21 cellular contexts compared by ENCODE assay signal in the genomic region with DNA sequence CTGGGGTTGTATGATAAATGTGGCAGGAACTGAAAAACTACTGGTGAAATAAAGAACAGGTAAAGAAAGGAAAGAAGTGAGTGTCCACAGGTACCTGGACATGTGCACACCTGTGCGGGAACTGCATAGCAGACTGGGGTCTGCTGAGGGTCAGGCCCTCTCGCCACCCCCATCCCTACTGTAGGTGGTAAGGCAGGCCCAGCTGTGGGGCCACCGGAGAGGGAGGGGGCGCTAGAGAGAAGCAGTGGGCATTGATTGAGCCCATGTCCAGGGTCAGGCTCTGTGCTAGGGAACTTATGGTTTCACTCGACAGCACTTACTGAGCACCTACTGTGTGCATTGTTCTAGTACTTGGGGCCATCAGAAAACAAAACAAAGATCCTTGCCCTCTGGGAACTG.
DNase-seq lines count a peak whose midpoint lies in the region; ATAC-seq, FAIRE-seq and TF ChIP-seq lines count a peak whose summit lies in the region.
"Had no signal": no experiment of that assay in that cellular context is flagged by ENCODE, and none has a peak within 500 bp of the region (broad histone marks: within the 10 kb centered on the region; RNA-seq: fewer than 3 reads in every experiment).

No MANE protein-coding gene starts in this region.

- H3K4me1 Mint-ChIP-seq in natural killer cell, result no peaks in the 10 kb centered on the region
- peaks cover 0 to 3% of the 10 kb centered on the region in 2 donors for H3K4me1 Mint-ChIP-seq in natural killer cell treated with Interleukin-12 subunit alpha and Interleukin-12 subunit beta and Interleukin-15 and Interleukin-18, amount 100 ng/mL, for 72 hours (ENCODE audit: low read depth in 2 of 2)
- H3K4me1 Mint-ChIP-seq in activated naive CD4-positive, alpha-beta T cell treated with anti-CD3 and anti-CD28 coated beads for 36 hours (ENCODE audit: low read depth), result no peaks in the 10 kb centered on the region
- H3K4me1 Mint-ChIP-seq: mesothelial cell of epicardium had no signal

- H4K20me1 ChIP-seq in SU-DHL-6 (ENCODE audit: low read depth, low read length), result no peaks in the 10 kb centered on the region

- H3K27ac ChIP-seq in SU-DHL-6 (ENCODE audit: low read depth, low read length) (no peak overlapping the region), kidney (ENCODE audit: low read depth in 2 of 2, low read length in 2 of 2) (no peak overlapping the region)
- H3K27ac ChIP-seq: epithelial cell of prostate, vagina had no signal

- no peaks in the 10 kb centered on the region for H3K36me3 ChIP-seq in SU-DHL-6 (ENCODE audit: low read length)
- no peaks in the 10 kb centered on the region for H3K36me3 ChIP-seq in kidney (ENCODE audit: control insufficient read depth in 1 of 2, insufficient read depth in 2 of 2, low read length in 2 of 2)
- H3K36me3 ChIP-seq: HAP-1, vagina had no signal

- FAIRE-seq in kidney (lab: Jason Lieb, UNC), result no peak
- FAIRE-seq: frontal cortex had no signal

- H3K9me3 Mint-ChIP-seq in natural killer cell, result no peaks in the 10 kb centered on the region
- no peaks in the 10 kb centered on the region for H3K9me3 Mint-ChIP-seq in natural killer cell treated with Interleukin-12 subunit alpha and Interleukin-12 subunit beta and Interleukin-15 and Interleukin-18, amount 100 ng/mL, for 72 hours
- no peaks in the 10 kb centered on the region for H3K9me3 Mint-ChIP-seq in activated naive CD4-positive, alpha-beta T cell treated with anti-CD3 and anti-CD28 coated beads for 36 hours
- H3K9me3 Mint-ChIP-seq: mesothelial cell of epicardium, nephron progenitor cell had no signal

- no peaks in the 10 kb centered on the region for H3K27me3 ChIP-seq in SU-DHL-6 (ENCODE audit: low read length)
- H3K27me3 ChIP-seq: vagina had no signal

- H3K4me2 ChIP-seq in SU-DHL-6 (ENCODE audit: low read depth, low read length, poor library complexity, severe bottlenecking), result no peak overlapping the region

- no peaks in the 10 kb centered on the region for H3F3A ChIP-seq in SU-DHL-6 (ENCODE audit: insufficient read depth)

- H3K4me1 ChIP-seq in kidney (ENCODE audit: control insufficient read depth in 1 of 2, insufficient read depth in 1 of 2, low read depth in 1 of 2, low read length in 2 of 2), result no peaks in the 10 kb centered on the region
- H3K4me1 ChIP-seq: HAP-1 had no signal

- no peak overlapping the region for H3K4me3 ChIP-seq in SU-DHL-6 (ENCODE audit: insufficient read depth, low read length, poor library complexity, severe bottlenecking)
- H3K4me3 ChIP-seq in kidney (ENCODE audit: low read length in 2 of 2), result no peak overlapping the region
- H3K4me3 ChIP-seq: HAP-1, vagina had no signal

- H3K79me2 ChIP-seq in SU-DHL-6 (ENCODE audit: insufficient read depth, low read length), result no peaks in the 10 kb centered on the region

- H3K27ac Mint-ChIP-seq in natural killer cell, result no peak overlapping the region
- H3K27ac Mint-ChIP-seq in natural killer cell treated with Interleukin-12 subunit alpha and Interleukin-12 subunit beta and Interleukin-15 and Interleukin-18, amount 100 ng/mL, for 72 hours, result no peak overlapping the region
- H3K27ac Mint-ChIP-seq in activated naive CD4-positive, alpha-beta T cell treated with anti-CD3 and anti-CD28 coated beads for 36 hours, result no peak overlapping the region
- H3K27ac Mint-ChIP-seq: mesothelial cell of epicardium, nephron progenitor cell had no signal

- H3K27me3 Mint-ChIP-seq in natural killer cell (ENCODE audit: low read depth in 2 of 2), result peaks cover 0 to 3% of the 10 kb centered on the region in 2 donors
- H3K27me3 Mint-ChIP-seq in natural killer cell treated with Interleukin-12 subunit alpha and Interleukin-12 subunit beta and Interleukin-15 and Interleukin-18, amount 100 ng/mL, for 72 hours, result peaks cover 0 to 5% of the 10 kb centered on the region in 2 donors
- H3K27me3 Mint-ChIP-seq in activated naive CD4-positive, alpha-beta T cell treated with anti-CD3 and anti-CD28 coated beads for 36 hours (ENCODE audit: low read depth), result peaks cover 7% of the 10 kb centered on the region

- DNase-seq in natural killer cell, result peak; percentile 3
- no peak for DNase-seq in natural killer cell treated with Interleukin-12 subunit alpha and Interleukin-12 subunit beta and Interleukin-15 and Interleukin-18, amount 100 ng/mL, for 72 hours (ENCODE audit: low spot score)
- DNase-seq in kidney, result peak; percentile 45
- no peak for DNase-seq in GDM1 (lab: John Stamatoyannopoulos, UW)
- DNase-seq in activated naive CD4-positive, alpha-beta T cell treated with anti-CD3 and anti-CD28 coated beads for 36 hours, result no peak
- DNase-seq: activated CD4-positive, alpha-beta T cell treated with anti-CD3 and anti-CD28 coated beads for 4 hours; activated gamma-delta T cell; DMS79 treated with DMSO at 0.1 percent for 48 hours; left colon; NCI-H2029; nephron progenitor cell; substantia nigra; SW 1271 had no signal

- H2AFZ ChIP-seq in SU-DHL-6 (ENCODE audit: low read depth, low read length, severe bottlenecking), result no peak overlapping the region

- CTCF ChIA-PET in activated naive CD4-positive, alpha-beta T cell treated with anti-CD3 and anti-CD28 coated beads for 36 hours (lab: Charles Lee), result no interaction called here

- H3K9me3 ChIP-seq in SU-DHL-6 (ENCODE audit: insufficient read depth, low read length), result no peaks in the 10 kb centered on the region
- no peaks in the 10 kb centered on the region for H3K9me3 ChIP-seq in kidney (ENCODE audit: control insufficient read depth in 1 of 2, low read length in 2 of 2)
- H3K9me3 ChIP-seq: HAP-1, vagina had no signal

- intact Hi-C loops in natural killer cell (cut with micrococcal nuclease), result no loop called here
- intact Hi-C loops in kidney (cut with DNase I), result no loop called here
- intact Hi-C loops in activated naive CD4-positive, alpha-beta T cell treated with anti-CD3 and anti-CD28 coated beads for 36 hours (cut with micrococcal nuclease), result no loop called here

- H3K9ac ChIP-seq in SU-DHL-6 (ENCODE audit: low read length) (no peak overlapping the region), kidney (ENCODE audit: low read length in 2 of 2) (no peak overlapping the region)

- no peaks in the 10 kb centered on the region for H3K9me2 ChIP-seq in SU-DHL-6 (replicated peaks; ENCODE audit: insufficient read depth, low read length)

- TF ChIP-seq CTCF in natural killer cell (IDR thresholded peaks at IDR 0.05) (no peak), SU-DHL-6 (IDR thresholded peaks at IDR 0.05; ENCODE audit: insufficient read depth, low read length, poor library complexity, severe bottlenecking) (peak; percentile 10), kidney (IDR thresholded peaks at IDR 0.05; ENCODE audit: borderline replicate concordance, extremely low read depth, insufficient read depth) (no peak)

- no peak overlapping the region for H3K4me3 Mint-ChIP-seq in natural killer cell
- no peak overlapping the region for H3K4me3 Mint-ChIP-seq in natural killer cell treated with Interleukin-12 subunit alpha and Interleukin-12 subunit beta and Interleukin-15 and Interleukin-18, amount 100 ng/mL, for 72 hours
- no peak overlapping the region for H3K4me3 Mint-ChIP-seq in activated naive CD4-positive, alpha-beta T cell treated with anti-CD3 and anti-CD28 coated beads for 36 hours
- H3K4me3 Mint-ChIP-seq: mesothelial cell of epicardium, nephron progenitor cell had no signal

- ATAC-seq in natural killer cell (no peak), HG02588 (IDR thresholded peaks at IDR 0.05; ENCODE audit: unreplicated experiment) (no peak), GM18511 (IDR thresholded peaks at IDR 0.05; ENCODE audit: unreplicated experiment) (no peak)
- no peak for ATAC-seq in natural killer cell treated with Interleukin-12 subunit alpha and Interleukin-12 subunit beta and Interleukin-15 and Interleukin-18, amount 100 ng/mL, for 72 hours
- ATAC-seq: left colon had no signal

- H3K36me3 Mint-ChIP-seq in natural killer cell, result no peaks in the 10 kb centered on the region
- H3K36me3 Mint-ChIP-seq in natural killer cell treated with Interleukin-12 subunit alpha and Interleukin-12 subunit beta and Interleukin-15 and Interleukin-18, amount 100 ng/mL, for 72 hours, result no peaks in the 10 kb centered on the region
- no peaks in the 10 kb centered on the region for H3K36me3 Mint-ChIP-seq in activated naive CD4-positive, alpha-beta T cell treated with anti-CD3 and anti-CD28 coated beads for 36 hours (ENCODE audit: low read depth)
- H3K36me3 Mint-ChIP-seq: mesothelial cell of epicardium had no signal

Comparison
In these comparisons a context has a peak if more than half of its experiments do, and no peak if none do; other contexts are left out.
1. DNase-seq: peak in natural killer cell (single experiment) and kidney (single experiment); none in natural killer cell treated with Interleukin-12 subunit alpha and Interleukin-12 subunit beta and Interleukin-15 and Interleukin-18, amount 100 ng/mL, for 72 hours (single experiment), GDM1 (single experiment) and activated naive CD4-positive, alpha-beta T cell treated with anti-CD3 and anti-CD28 coated beads for 36 hours (single experiment).